Comparison of ENCODE assay signal across 9 cellular contexts in genomic region chr15:74620636-74621545, GRCh38. TPM values are rescaled to one million over a fixed set of nuclear protein-coding genes. Genes with fewer than 3 reads are reported as not detected.
A peak's percentile ranks its signal among the peaks of the same experiment; 100 is the strongest.
DNase-seq lines count a peak whose midpoint lies in the region; ATAC-seq, FAIRE-seq and TF ChIP-seq lines count a peak whose summit lies in the region.
"Had no signal": no experiment of that assay in that cellular context is flagged by ENCODE, and none has a peak within 500 bp of the region (broad histone marks: within the 10 kb centered on the region; RNA-seq: fewer than 3 reads in every experiment).

No MANE protein-coding gene starts in this region.

- H3K27me3 ChIP-seq in BLaER1 treated with 17β-estradiol and CSF1 and Interleukin-3, amounts not matched to agents 10 nM and 100 nM: no peaks in the 10 kb centered on the region
- H3K27me3 ChIP-seq in WERI-Rb-1 (ENCODE audit: insufficient read depth, low read depth, severe bottlenecking): no peaks in the 10 kb centered on the region
- no peaks in the 10 kb centered on the region for H3K27me3 ChIP-seq in breast epithelium
- H3K27me3 ChIP-seq in kidney epithelial cell (ENCODE audit: control insufficient read depth, insufficient read depth, low read length): no peaks in the 10 kb centered on the region

- peak; percentile 95 for FAIRE-seq in GM19239 (lab: Jason Lieb, UNC)

- 0 out of 22 replicates have a peak overlapping the region, but pooled peaks of 2 of the 11 experiments have one; percentile 1 to 18 for H3K27ac ChIP-seq in BLaER1 treated with 17β-estradiol and CSF1 and Interleukin-3, amounts not matched to agents 10 nM and 100 nM
- no peak overlapping the region for H3K27ac ChIP-seq in WERI-Rb-1
- no peak overlapping the region for H3K27ac ChIP-seq in breast epithelium
- H3K27ac ChIP-seq: SK-N-MC had no signal

- no peak for TF ChIP-seq POLR2A in breast epithelium (IDR thresholded peaks at IDR 0.05)

- peaks cover 36 to 48% (median 43%) of the 10 kb centered on the region in 10 experiments for H3K4me1 ChIP-seq in BLaER1 treated with 17β-estradiol and CSF1 and Interleukin-3, amounts not matched to agents 10 nM and 100 nM
- H3K4me1 ChIP-seq in breast epithelium: peaks cover 0 to 31% of the 10 kb centered on the region in 2 donors

- DNase-seq in GM19239 (ENCODE audit: insufficient read length, low spot score): peak; percentile 81
- DNase-seq in NCI-H1694 treated with DMSO at 0.1 percent for 48 hours (lab: John Stamatoyannopoulos, UW): peak; percentile 57
- peak; percentile 80 for DNase-seq in WERI-Rb-1
- DNase-seq in breast epithelium (ENCODE audit: low spot score in 2 of 2): peak in 1 of 2 donors; percentile 72
- no peak for DNase-seq in kidney epithelial cell (ENCODE audit: low read depth)
- DNase-seq in stimulated activated CD4-positive, alpha-beta T cell treated with anti-CD3 and anti-CD28 coated beads, Interleukin-2, amount 100 ng/mL, for 4 hours (ENCODE audit: low read depth): peak; percentile 63

- intact Hi-C loops in breast epithelium (cut with DNase I; ENCODE audit: low total_unique reads): no loop called here

- H3K4me2 ChIP-seq in BLaER1 treated with 17β-estradiol and CSF1 and Interleukin-3, amounts not matched to agents 10 nM and 100 nM: peak overlapping the region; percentile 9 to 64 (median 44); a peak in 18 of 22 replicates

- H3K9ac ChIP-seq in BLaER1 treated with 17β-estradiol and CSF1 and Interleukin-3, amounts not matched to agents 10 nM and 100 nM: peak overlapping the region in 9 of 11 experiments; percentile 4 to 100 (median 27); a peak in 11 of 22 replicates

- H3K9me3 ChIP-seq in BLaER1 treated with 17β-estradiol and CSF1 and Interleukin-3, amounts not matched to agents 10 nM and 100 nM (replicated peaks in 1 of 11): no peaks in the 10 kb centered on the region
- H3K9me3 ChIP-seq in WERI-Rb-1 (ENCODE audit: severe bottlenecking) (no peaks in the 10 kb centered on the region), breast epithelium (no peaks in the 10 kb centered on the region)

- H3K4me3 ChIP-seq in BLaER1 treated with 17β-estradiol and CSF1 and Interleukin-3, amounts not matched to agents 10 nM and 100 nM: no peak overlapping the region
- H3K4me3 ChIP-seq in WERI-Rb-1 (ENCODE audit: low read depth, low read length): no peak overlapping the region
- H3K4me3 ChIP-seq in breast epithelium: peak overlapping the region in 1 of 3 donors; percentile 20
- H3K4me3 ChIP-seq in kidney epithelial cell (ENCODE audit: low read depth, low read length): no peak overlapping the region
- H3K4me3 ChIP-seq: SK-N-MC had no signal

- TF ChIP-seq CTCF in WERI-Rb-1 (IDR thresholded peaks at IDR 0.05; ENCODE audit: low read depth, low read length) (peak; percentile 100), breast epithelium (IDR thresholded peaks at IDR 0.05) (peak in 2 of 3 donors; percentile 54 to 82), kidney epithelial cell (IDR thresholded peaks at IDR 0.05; ENCODE audit: insufficient read depth, low read length, poor library complexity, severe bottlenecking) (peak; percentile 100)

- ATAC-seq in GM18858 (IDR thresholded peaks at IDR 0.05; ENCODE audit: unreplicated experiment): no peak

- peaks cover 80 to 90% (median 85%) of the 10 kb centered on the region in 11 experiments for H3K36me3 ChIP-seq in BLaER1 treated with 17β-estradiol and CSF1 and Interleukin-3, amounts not matched to agents 10 nM and 100 nM
- peaks cover 70% of the 10 kb centered on the region for H3K36me3 ChIP-seq in WERI-Rb-1
- H3K36me3 ChIP-seq in breast epithelium: peaks cover 18% of the 10 kb centered on the region
- H3K36me3 ChIP-seq in kidney epithelial cell (ENCODE audit: control insufficient read depth, insufficient read depth, low read length): peaks cover 5% of the 10 kb centered on the region

- peaks cover 96 to 100% (median 100%) of the 10 kb centered on the region in 11 experiments for H4K20me1 ChIP-seq in BLaER1 treated with 17β-estradiol and CSF1 and Interleukin-3, amounts not matched to agents 10 nM and 100 nM

RNA-seq across cellular contexts. Expression of gene CLK3, which starts 5.3 kb away (rescaled TPM):
- total RNA-seq in breast epithelium (100 to 1,000 TPM in 2 of 3 donors, 10 to 100 TPM in 1; 99.2 to 110 (median 101) TPM), kidney epithelial cell (96.9 and 104 TPM in 2 replicates)
